Comparison of ENCODE assay signal across 8 cellular contexts in the genomic region with DNA sequence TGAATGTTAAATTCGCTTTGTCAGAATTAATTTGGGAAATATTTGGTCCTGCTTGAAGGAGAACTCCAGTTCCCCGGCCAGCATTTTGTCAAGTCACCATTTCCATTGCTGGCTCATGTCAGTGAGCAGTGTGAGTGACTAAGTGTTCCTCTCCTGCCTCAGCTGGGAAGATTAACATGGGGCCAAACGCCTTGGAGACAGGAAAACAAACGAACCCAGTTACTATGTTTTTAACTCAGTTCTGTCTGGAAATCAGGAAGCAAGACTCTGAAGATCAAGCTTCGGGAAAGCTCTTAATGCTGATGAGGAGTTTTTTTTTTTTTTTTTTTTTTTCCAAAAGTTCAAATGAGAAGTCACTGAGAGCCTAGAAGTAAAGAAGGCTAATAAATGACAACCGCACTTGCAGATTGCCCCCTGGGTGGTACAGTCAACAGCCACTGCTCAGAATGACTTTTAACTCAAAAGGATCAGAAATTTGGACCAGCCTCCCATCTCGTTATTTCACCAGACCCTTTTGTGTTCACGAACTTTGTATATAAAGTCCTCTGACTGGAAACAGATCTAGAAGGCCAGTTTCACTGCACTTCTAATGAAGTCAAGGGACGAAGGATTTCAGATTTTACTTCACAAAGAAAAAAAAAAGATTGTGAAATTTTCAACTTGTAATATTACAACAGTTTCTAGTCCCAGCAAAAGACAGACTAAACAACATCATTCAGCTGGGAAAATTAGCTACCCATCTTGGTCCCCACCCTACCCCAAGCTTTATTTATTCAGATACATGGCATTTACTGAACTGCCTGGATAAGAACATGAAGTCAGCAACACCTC.
DNase-seq lines count a peak whose midpoint lies in the region; ATAC-seq and TF ChIP-seq lines count a peak whose summit lies in the region.

No MANE protein-coding gene starts in this region.

- H3K27ac Mint-ChIP-seq in neural crest cell (ENCODE audit: unreplicated experiment), result peak overlapping the region; percentile 37

- no peaks in the 10 kb centered on the region for H3K27me3 ChIP-seq in BJ (ENCODE audit: control insufficient read depth, insufficient read depth, low read length)
- no peaks in the 10 kb centered on the region for H3K27me3 ChIP-seq in SJSA1 (replicated peaks)

- H3K4me1 ChIP-seq in SJSA1 (replicated peaks), result peaks cover 25% of the 10 kb centered on the region

- no peaks in the 10 kb centered on the region for H3K27me3 Mint-ChIP-seq in neural crest cell (ENCODE audit: low read depth)

- no peaks in the 10 kb centered on the region for H3K36me3 Mint-ChIP-seq in neural crest cell (ENCODE audit: low read depth)

- peak; percentile 91 for DNase-seq in BJ (ENCODE audit: low read depth)
- DNase-seq in SJSA1 (ENCODE audit: low read depth in 1 of 2, low spot score in 2 of 2), result peak; percentile 53 to 58
- DNase-seq in fibroblast of the aortic adventitia (ENCODE audit: low read depth), result peak; percentile 94
- DNase-seq in neural crest cell (ENCODE audit: low read depth, low spot score), result no peak
- DNase-seq in NCI-H128 (lab: John Stamatoyannopoulos, UW; ENCODE audit: unreplicated experiment), result no peak
- DNase-seq in activated T-cell treated with anti-CD3 and anti-CD28 coated beads for 4 hours, result no peak
- DNase-seq in NK-92 treated with Interleukin-12 subunit alpha and Interleukin-12 subunit beta, amount 100 ng/mL, for 24 hours (lab: John Stamatoyannopoulos, UW), result no peak

- no peaks in the 10 kb centered on the region for H3K36me3 ChIP-seq in BJ (ENCODE audit: control insufficient read depth, insufficient read depth, low read length)
- H3K36me3 ChIP-seq in SJSA1, result no peaks in the 10 kb centered on the region

- H3K27ac ChIP-seq in SJSA1, result peak overlapping the region; percentile 41

- H3K4me3 ChIP-seq in BJ (ENCODE audit: low read depth, low read length), result no peak overlapping the region
- no peak overlapping the region for H3K4me3 ChIP-seq in SJSA1
- no peak overlapping the region for H3K4me3 ChIP-seq in fibroblast of the aortic adventitia (ENCODE audit: low read depth, low read length)

- no peak for ATAC-seq in GM18861 (IDR thresholded peaks at IDR 0.05; ENCODE audit: unreplicated experiment)

- H3K4me3 Mint-ChIP-seq in neural crest cell, result no peak overlapping the region

- H3K9me3 Mint-ChIP-seq in neural crest cell, result no peaks in the 10 kb centered on the region

- no peaks in the 10 kb centered on the region for H3K9me3 ChIP-seq in SJSA1 (replicated peaks)

- H3K4me1 Mint-ChIP-seq in neural crest cell, result peaks cover 30% of the 10 kb centered on the region

- CTCF ChIA-PET in BJ (lab: Yijun Ruan, JAX), result interaction anchor here (0.6 kb wide), 1 partner anchor 120 kb away, joined by 3 read pairs; no protein-coding TSS in a partner anchor

- TF ChIP-seq CTCF in BJ (IDR thresholded peaks at IDR 0.05; ENCODE audit: insufficient read depth, low read depth, low read length), result no peak
- no peak for TF ChIP-seq CTCF in fibroblast of the aortic adventitia (IDR thresholded peaks at IDR 0.05; ENCODE audit: insufficient read depth, low read length)
- no peak for TF ChIP-seq CTCF in neural crest cell (conservative IDR thresholded peaks at IDR 0.05)

- POLR2A ChIA-PET in BJ (lab: Charles Lee), result interaction anchor here (0.6 kb wide), 1 partner anchor 410 kb away, joined by 6 read pairs; no protein-coding TSS in a partner anchor

Comparison
In these comparisons a context has a peak if more than half of its experiments do, and no peak if none do; other contexts are left out.
1. DNase-seq: peak in BJ (single experiment), SJSA1 (2 of 2) and fibroblast of the aortic adventitia (single experiment); none in neural crest cell (single experiment), NCI-H128 (single experiment), activated T-cell treated with anti-CD3 and anti-CD28 coated beads for 4 hours (single experiment) and NK-92 treated with Interleukin-12 subunit alpha and Interleukin-12 subunit beta, amount 100 ng/mL, for 24 hours (single experiment).